8 cellular contexts compared by ENCODE assay signal in genomic region chr11:122697636-122698167, GRCh38. TPM values are rescaled to one million over a fixed set of nuclear protein-coding genes. Genes with fewer than 3 reads are reported as not detected.
DNase-seq lines count a peak whose midpoint lies in the region; ATAC-seq and TF ChIP-seq lines count a peak whose summit lies in the region.

No MANE protein-coding gene starts in this region.

- H3K4me2 ChIP-seq in BLaER1 = peak overlapping the region; percentile 87

- peak overlapping the region; percentile 96 for H3K27ac ChIP-seq in BLaER1

- no peaks in the 10 kb centered on the region for H4K20me1 ChIP-seq in BLaER1

- CTCF ChIA-PET in T-cell (lab: Charles Lee) = interaction anchor here in 1 of 2 donors (1.2 to 1.7 kb wide), 3 partner anchors 29 to 59 kb away, joined by 3 to 7 read pairs (median 5); partner anchors contain the start of gene UBASH3B

- H3K4me1 Mint-ChIP-seq in T-cell (peaks cover 88 to 92% (median 91%) of the 10 kb centered on the region in 3 donors), chondrocyte (ENCODE audit: low read depth) (peaks cover 6% of the 10 kb centered on the region)

- H3K9me3 ChIP-seq in BLaER1 = no peaks in the 10 kb centered on the region

- H3K4me3 Mint-ChIP-seq in T-cell (peak overlapping the region; percentile 62 to 70 (median 64)), chondrocyte (ENCODE audit: unreplicated experiment) (no peak overlapping the region)

- peak overlapping the region; percentile 49 for H3K4me3 ChIP-seq in BLaER1

- ATAC-seq in HG03432 (IDR thresholded peaks at IDR 0.05; ENCODE audit: unreplicated experiment) (peak; percentile 81), T-cell (replicated peaks in 1 of 4) (peak; percentile 75 to 83 (median 79))

- H3K36me3 Mint-ChIP-seq in T-cell (peaks cover 10% of the 10 kb centered on the region), chondrocyte (ENCODE audit: low read depth) (no peaks in the 10 kb centered on the region)

- POLR2A ChIA-PET in T-cell (lab: Charles Lee) = interaction anchor here (0.5 to 1.5 kb wide), 6 partner anchors 7 to 37 kb away, joined by 3 to 9 read pairs (median 4); no protein-coding TSS in a partner anchor

- DNase-seq in GM19240 (ENCODE audit: insufficient read length, low spot score) (peak; percentile 34), T-cell (peak in 33 of 34 experiments; percentile 22 to 68 (median 44)), glomerular visceral epithelial cell (ENCODE audit: extremely low spot score) (peak; percentile 60), NCI-H2107 treated with DMSO at 0.1 percent for 48 hours (lab: John Stamatoyannopoulos, UW; ENCODE audit: unreplicated experiment) (no peak), NCI-H2227 (lab: John Stamatoyannopoulos, UW; ENCODE audit: unreplicated experiment) (no peak), chondrocyte (ENCODE audit: low spot score) (no peak)

- no peaks in the 10 kb centered on the region for H3K9me3 Mint-ChIP-seq in T-cell
- no peaks in the 10 kb centered on the region for H3K9me3 Mint-ChIP-seq in chondrocyte (ENCODE audit: low read depth)

- H3K9ac ChIP-seq in BLaER1 = peak overlapping the region; percentile 81

- peaks cover 51% of the 10 kb centered on the region for H3K36me3 ChIP-seq in BLaER1

- no peaks in the 10 kb centered on the region for H3K27me3 ChIP-seq in BLaER1

- no peak for TF ChIP-seq CTCF in chondrocyte (IDR thresholded peaks at IDR 0.05)

- H3K27me3 Mint-ChIP-seq in T-cell = no peaks in the 10 kb centered on the region
- H3K27me3 Mint-ChIP-seq in chondrocyte (ENCODE audit: low read depth) = no peaks in the 10 kb centered on the region

- H3K4me1 ChIP-seq in BLaER1 = peaks cover 97% of the 10 kb centered on the region

- peak overlapping the region; percentile 95 to 97 for H3K27ac Mint-ChIP-seq in T-cell
- H3K27ac Mint-ChIP-seq in chondrocyte (ENCODE audit: unreplicated experiment) = no peak overlapping the region

RNA-seq across cellular contexts. Expression of gene UBASH3B, which starts 42.2 kb away (rescaled TPM):
- total RNA-seq in T-cell = 10 to 100 TPM; 29.7 to 44.0 (median 36.8) TPM
- 10.4 to 14.8 TPM (median 14.4 TPM) in 3 replicates for total RNA-seq in chondrocyte

Comparison
In these comparisons a context has a peak if more than half of its experiments do, and no peak if none do; other contexts are left out.
1. DNase-seq: peak in GM19240 (single experiment), T-cell (33 of 34) and glomerular visceral epithelial cell (single experiment); none in NCI-H2107 treated with DMSO at 0.1 percent for 48 hours (single experiment), NCI-H2227 (single experiment) and chondrocyte (single experiment).